14 cellular contexts compared by ENCODE assay signal in genomic region chr13:94535775-94536174, GRCh38. TPM values are rescaled to one million over a fixed set of nuclear protein-coding genes. Genes with fewer than 3 reads are reported as not detected.
A peak's percentile ranks its signal among the peaks of the same experiment; 100 is the strongest.
DNase-seq lines count a peak whose midpoint lies in the region; ATAC-seq and TF ChIP-seq lines count a peak whose summit lies in the region.
"Had no signal": no experiment of that assay in that cellular context is flagged by ENCODE, and none has a peak within 500 bp of the region (broad histone marks: within the 10 kb centered on the region; RNA-seq: fewer than 3 reads in every experiment).

No MANE protein-coding gene starts in this region.

- no peaks in the 10 kb centered on the region for H3K36me3 Mint-ChIP-seq in WTC11
- no peaks in the 10 kb centered on the region for H3K36me3 Mint-ChIP-seq in activated naive CD8-positive, alpha-beta T cell treated with anti-CD3 and anti-CD28 coated beads, Interleukin-2, amount 10 ng/mL, durations not matched to agents 7 days and 5 days
- H3K36me3 Mint-ChIP-seq in activated T-helper 17 cell treated with anti-CD3 and anti-CD28 coated beads, Interleukin-2, amount 50 U/mL, for 72 hours (ENCODE audit: low read depth): no peaks in the 10 kb centered on the region

- TF ChIP-seq CTCF in WTC11 (IDR thresholded peaks at IDR 0.05) (no peak), breast epithelium (IDR thresholded peaks at IDR 0.05) (no peak)

- H3K27me3 Mint-ChIP-seq in WTC11 (ENCODE audit: low read depth): no peaks in the 10 kb centered on the region; the same call in 1 of the 2 replicates
- H3K27me3 Mint-ChIP-seq in activated naive CD8-positive, alpha-beta T cell treated with anti-CD3 and anti-CD28 coated beads, Interleukin-2, amount 10 ng/mL, durations not matched to agents 7 days and 5 days: no peaks in the 10 kb centered on the region
- H3K27me3 Mint-ChIP-seq in activated T-helper 17 cell treated with anti-CD3 and anti-CD28 coated beads, Interleukin-2, amount 50 U/mL, for 72 hours: peaks cover 3% of the 10 kb centered on the region
- H3K27me3 Mint-ChIP-seq: CD4-positive, alpha-beta T cell had no signal

- H3K4me3 ChIP-seq in Jurkat, Clone E6-1 (ENCODE audit: low read length): no peak overlapping the region
- H3K4me3 ChIP-seq in breast epithelium: no peak overlapping the region

- no peak overlapping the region for H3K27ac Mint-ChIP-seq in WTC11
- peak overlapping the region; percentile 47 for H3K27ac Mint-ChIP-seq in activated naive CD8-positive, alpha-beta T cell treated with anti-CD3 and anti-CD28 coated beads, Interleukin-2, amount 10 ng/mL, durations not matched to agents 7 days and 5 days
- H3K27ac Mint-ChIP-seq in activated T-helper 17 cell treated with anti-CD3 and anti-CD28 coated beads, Interleukin-2, amount 50 U/mL, for 72 hours: no peak overlapping the region
- H3K27ac Mint-ChIP-seq: B cell; CD4-positive, alpha-beta T cell had no signal

- no peak for TF ChIP-seq POLR2A in breast epithelium (IDR thresholded peaks at IDR 0.05)

- peak; percentile 43; the same call in 1 of the 2 replicates for ATAC-seq in WTC11
- peak; percentile 86 for ATAC-seq in activated naive CD8-positive, alpha-beta T cell treated with anti-CD3 and anti-CD28 coated beads, Interleukin-2, amount 10 ng/mL, durations not matched to agents 7 days and 5 days (ENCODE audit: low read depth)
- ATAC-seq in activated T-helper 17 cell treated with anti-CD3 and anti-CD28 coated beads, Interleukin-2, amount 50 U/mL, for 72 hours (replicated peaks): no peak

- POLR2A ChIA-PET in WTC11 (lab: Charles Lee): interaction anchor here (1.4 kb wide), 1 partner anchor 14 kb away, joined by 6 read pairs; no protein-coding TSS in a partner anchor
- POLR2A ChIA-PET in activated naive CD8-positive, alpha-beta T cell treated with anti-CD3 and anti-CD28 coated beads, Interleukin-2, amount 10 ng/mL, durations not matched to agents 7 days and 5 days (lab: Charles Lee): interaction anchor here (0.6 to 2.2 kb wide), 6 partner anchors 10 to 60 kb away, joined by 3 to 18 read pairs (median 5); partner anchors contain the start of gene TGDS

- H3K4me1 Mint-ChIP-seq in WTC11: peaks cover 13% of the 10 kb centered on the region
- peaks cover 10% of the 10 kb centered on the region for H3K4me1 Mint-ChIP-seq in activated naive CD8-positive, alpha-beta T cell treated with anti-CD3 and anti-CD28 coated beads, Interleukin-2, amount 10 ng/mL, durations not matched to agents 7 days and 5 days
- H3K4me1 Mint-ChIP-seq in activated T-helper 17 cell treated with anti-CD3 and anti-CD28 coated beads, Interleukin-2, amount 50 U/mL, for 72 hours: no peaks in the 10 kb centered on the region
- H3K4me1 Mint-ChIP-seq: B cell had no signal

- H3K9me3 ChIP-seq in breast epithelium: no peaks in the 10 kb centered on the region

- H3K27me3 ChIP-seq in breast epithelium: no peaks in the 10 kb centered on the region

- H3K27ac ChIP-seq in breast epithelium: no peak overlapping the region

- peak; percentile 70 for DNase-seq in Jurkat, Clone E6-1 (ENCODE audit: low read depth, low spot score)
- DNase-seq in WTC11 (ENCODE audit: low spot score): no peak
- DNase-seq in activated naive CD8-positive, alpha-beta T cell treated with anti-CD3 and anti-CD28 coated beads, Interleukin-2, amount 10 ng/mL, durations not matched to agents 7 days and 5 days: no peak
- no peak for DNase-seq in DMS53 (lab: John Stamatoyannopoulos, UW)
- DNase-seq in NCI-H1417 treated with DMSO at 0.1 percent for 48 hours (lab: John Stamatoyannopoulos, UW): no peak
- no peak for DNase-seq in breast epithelium (ENCODE audit: low spot score in 2 of 2)
- DNase-seq: C1 segment of cervical spinal cord; CD4-positive, alpha-beta T cell; COR-L47; DMS153; GF-D8; H7 had no signal

- H3K4me3 Mint-ChIP-seq in WTC11: no peak overlapping the region
- peak overlapping the region; percentile 31 for H3K4me3 Mint-ChIP-seq in activated naive CD8-positive, alpha-beta T cell treated with anti-CD3 and anti-CD28 coated beads, Interleukin-2, amount 10 ng/mL, durations not matched to agents 7 days and 5 days
- no peak overlapping the region for H3K4me3 Mint-ChIP-seq in activated T-helper 17 cell treated with anti-CD3 and anti-CD28 coated beads, Interleukin-2, amount 50 U/mL, for 72 hours
- H3K4me3 Mint-ChIP-seq: B cell; CD4-positive, alpha-beta T cell had no signal

- CTCF ChIA-PET in WTC11 (lab: Charles Lee): interaction anchor here (0.8 to 2.3 kb wide), 2 partner anchors 9 to 100 kb away, joined by 3 to 6 read pairs; no protein-coding TSS in a partner anchor

- no peaks in the 10 kb centered on the region for H3K4me1 ChIP-seq in breast epithelium

- no peaks in the 10 kb centered on the region for H3K36me3 ChIP-seq in breast epithelium

- H3K9me3 Mint-ChIP-seq in WTC11: peaks cover 12% of the 10 kb centered on the region
- H3K9me3 Mint-ChIP-seq in activated naive CD8-positive, alpha-beta T cell treated with anti-CD3 and anti-CD28 coated beads, Interleukin-2, amount 10 ng/mL, durations not matched to agents 7 days and 5 days: peaks cover 5% of the 10 kb centered on the region
- H3K9me3 Mint-ChIP-seq in activated T-helper 17 cell treated with anti-CD3 and anti-CD28 coated beads, Interleukin-2, amount 50 U/mL, for 72 hours: no peaks in the 10 kb centered on the region
- H3K9me3 Mint-ChIP-seq: CD4-positive, alpha-beta T cell had no signal

- intact Hi-C loops in breast epithelium (cut with DNase I; ENCODE audit: low total_unique reads): no loop called here

TF ChIP-seq in WTC11, 78 proteins besides CTCF, POLR2A, EP300 and RAD21:
- TF ChIP-seq ZNF232 (CRISPR knock-in tag; IDR thresholded peaks at IDR 0.05): no peak
- TF ChIP-seq STAT6 (CRISPR knock-in tag; conservative IDR thresholded peaks at IDR 0.05; ENCODE audit: low read depth): no peak
- TF ChIP-seq IRF2 (CRISPR knock-in tag; IDR thresholded peaks at IDR 0.05; ENCODE audit: borderline replicate concordance, low read depth): no peak
- no peak for TF ChIP-seq ZNF263 (CRISPR knock-in tag; IDR thresholded peaks at IDR 0.05; ENCODE audit: low read depth)
- no peak for TF ChIP-seq ZSCAN18 (CRISPR knock-in tag; IDR thresholded peaks at IDR 0.05)
- no peak for TF ChIP-seq FOXJ3 (CRISPR knock-in tag; IDR thresholded peaks at IDR 0.05; ENCODE audit: borderline replicate concordance)
- no peak for TF ChIP-seq CDX4 (CRISPR knock-in tag; IDR thresholded peaks at IDR 0.05; ENCODE audit: borderline replicate concordance)
- TF ChIP-seq EMX1 (CRISPR knock-in tag; IDR thresholded peaks at IDR 0.05): no peak
- TF ChIP-seq MXD4 (CRISPR knock-in tag; IDR thresholded peaks at IDR 0.05; ENCODE audit: borderline replicate concordance): no peak
- TF ChIP-seq, protein P1, sequence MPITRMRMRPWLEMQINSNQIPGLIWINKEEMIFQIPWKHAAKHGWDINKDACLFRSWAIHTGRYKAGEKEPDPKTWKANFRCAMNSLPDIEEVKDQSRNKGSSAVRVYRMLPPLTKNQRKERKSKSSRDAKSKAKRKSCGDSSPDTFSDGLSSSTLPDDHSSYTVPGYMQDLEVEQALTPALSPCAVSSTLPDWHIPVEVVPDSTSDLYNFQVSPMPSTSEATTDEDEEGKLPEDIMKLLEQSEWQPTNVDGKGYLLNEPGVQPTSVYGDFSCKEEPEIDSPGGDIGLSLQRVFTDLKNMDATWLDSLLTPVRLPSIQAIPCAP (CRISPR knock-in tag; IDR thresholded peaks at IDR 0.05): no peak
- no peak for TF ChIP-seq KAT7 (CRISPR knock-in tag; IDR thresholded peaks at IDR 0.05; ENCODE audit: borderline replicate concordance)

RNA-seq across cellular contexts. Expression of gene DCT, which starts 56.3 kb away (rescaled TPM):
- not detected for polyA plus RNA-seq in Jurkat, Clone E6-1 (2012; ENCODE audit: insufficient read depth, insufficient read length)
- total RNA-seq in WTC11 (2021): not detected in 3 replicates
- total RNA-seq in activated naive CD8-positive, alpha-beta T cell treated with anti-CD3 and anti-CD28 coated beads, Interleukin-2, amount 10 ng/mL, durations not matched to agents 7 days and 5 days: under 1 TPM; 0.26 to 0.33 TPM
- under 1 TPM in 1 of 2 donors, not detected in 1; 0.29 TPM for total RNA-seq in activated T-helper 17 cell treated with anti-CD3 and anti-CD28 coated beads, Interleukin-2, amount 50 U/mL, for 72 hours
- total RNA-seq in breast epithelium: 1 to 10 TPM in 1 of 3 donors, under 1 TPM in 2; 0.64 to 2.2 (median 0.66) TPM
- total RNA-seq: H7 had no signal
